8 cellular contexts compared by ENCODE assay signal in the genomic region with DNA sequence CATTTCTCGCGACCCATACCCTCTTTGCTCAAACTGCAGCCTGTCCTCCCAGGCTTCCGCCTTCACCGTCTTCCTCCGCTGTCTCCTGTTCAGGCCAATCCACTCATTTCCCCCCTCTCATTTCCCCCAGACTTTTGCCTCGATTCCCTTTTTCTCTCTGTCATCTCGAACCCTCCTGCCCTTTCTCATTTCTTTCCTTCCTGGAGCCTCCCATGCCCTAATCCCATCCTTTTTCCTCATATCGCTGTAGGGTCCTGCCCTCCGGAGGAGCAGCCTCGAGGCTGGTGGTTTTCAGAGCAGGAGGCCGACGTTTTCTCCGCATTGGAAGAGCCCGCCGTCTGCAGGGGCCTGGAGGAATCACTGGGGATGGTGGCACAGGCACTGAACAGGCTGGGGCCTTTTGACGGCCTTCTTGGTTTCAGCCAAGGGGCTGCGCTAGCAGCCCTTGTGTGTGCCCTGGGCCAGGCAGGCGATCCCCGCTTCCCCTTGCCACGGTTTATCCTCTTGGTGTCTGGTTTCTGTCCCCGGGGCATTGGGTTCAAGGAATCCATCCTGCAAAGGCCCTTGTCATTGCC. TPM values are rescaled to one million over a fixed set of nuclear protein-coding genes. Genes with fewer than 3 reads are reported as not detected.
DNase-seq lines count a peak whose midpoint lies in the region; ATAC-seq and TF ChIP-seq lines count a peak whose summit lies in the region.

No MANE protein-coding gene starts in this region.

- H3K4me3 ChIP-seq in left lung (peak overlapping the region; percentile 69 to 80), thoracic aorta (peak overlapping the region; percentile 92)

- H3K9me3 Mint-ChIP-seq in MCF 10A (ENCODE audit: unreplicated experiment) = no peaks in the 10 kb centered on the region

- ATAC-seq in left lung = peak; percentile 6
- no peak for ATAC-seq in thoracic aorta (ENCODE audit: insufficient number of reproducible peaks, low FRiP score, low read depth)

- H3K27me3 ChIP-seq in left lung = no peaks in the 10 kb centered on the region
- no peaks in the 10 kb centered on the region for H3K27me3 ChIP-seq in thoracic aorta (replicated peaks; ENCODE audit: insufficient read depth)

- POLR2A ChIA-PET in MCF 10A (lab: Yijun Ruan, JAX) = interaction anchor here (0.6 to 2.2 kb wide), 6 partner anchors 14 to 592 kb away, joined by 3 to 7 read pairs (median 5); a partner anchor contains a TSS

- H3K36me3 Mint-ChIP-seq in MCF 10A (ENCODE audit: insufficient read depth, unreplicated experiment) = peaks cover 43% of the 10 kb centered on the region

- H3K4me1 ChIP-seq in left lung (peaks cover 0 to 33% of the 10 kb centered on the region in 2 donors), thoracic aorta (ENCODE audit: control insufficient read depth in 1 of 2, low read depth in 2 of 2) (peaks cover 10 to 29% of the 10 kb centered on the region in 2 donors)

- BruUV-seq in MCF 10A (replicated peaks; lab: Mats Ljungman, UMichigan) = no TSS peak

- peak overlapping the region; percentile 99 for H3K4me3 Mint-ChIP-seq in MCF 10A (ENCODE audit: unreplicated experiment)

- peaks cover 15% of the 10 kb centered on the region for H3K4me1 Mint-ChIP-seq in MCF 10A (ENCODE audit: insufficient read depth, unreplicated experiment)

- H3K27ac Mint-ChIP-seq in MCF 10A (ENCODE audit: low read depth, unreplicated experiment) = peak overlapping the region; percentile 98

- CTCF ChIA-PET in MCF 10A (lab: Yijun Ruan, JAX) = interaction anchor here (0.6 to 2.6 kb wide), 3 partner anchors 15 to 357 kb away, joined by 3 to 17 read pairs (median 3); no protein-coding TSS in a partner anchor

- peak; percentile 59 for DNase-seq in Daoy (ENCODE audit: low read depth)
- peak; percentile 31 to 54 for DNase-seq in NCI-H1930 (lab: John Stamatoyannopoulos, UW)
- no peak for DNase-seq in MCF 10A (ENCODE audit: unreplicated experiment)
- peak in 1 of 2 donors; percentile 64 for DNase-seq in left lung
- no peak for DNase-seq in thoracic aorta (ENCODE audit: low spot score)
- DNase-seq in foreskin melanocyte = no peak
- DNase-seq in RPMI8226 = no peak
- no peak for DNase-seq in occipital lobe (lab: John Stamatoyannopoulos, UW)

- peak overlapping the region; percentile 86 to 92 for H3K27ac ChIP-seq in left lung
- peak overlapping the region; percentile 70 to 83 for H3K27ac ChIP-seq in thoracic aorta

- intact Hi-C loops in MCF 10A (cut with micrococcal nuclease) = no loop called here
- intact Hi-C loops in left lung (cut with DNase I) = no loop called here

- TF ChIP-seq CTCF in MCF 10A (IDR thresholded peaks at IDR 0.05; ENCODE audit: unreplicated experiment) (no peak), left lung (IDR thresholded peaks at IDR 0.05) (no peak), thoracic aorta (IDR thresholded peaks at IDR 0.05) (no peak)

- H3K27me3 Mint-ChIP-seq in MCF 10A (ENCODE audit: insufficient read depth, unreplicated experiment) = no peaks in the 10 kb centered on the region

- H3K9me3 ChIP-seq in left lung (no peaks in the 10 kb centered on the region), thoracic aorta (no peaks in the 10 kb centered on the region)

- H3K36me3 ChIP-seq in left lung = peaks cover 0 to 35% of the 10 kb centered on the region in 2 donors
- no peaks in the 10 kb centered on the region for H3K36me3 ChIP-seq in thoracic aorta

RNA-seq across cellular contexts. Expression of a gene that starts 0.6 kb away (rescaled TPM):
- 83.3 and 93.3 TPM in 2 replicates for total RNA-seq in Daoy (2014; rRNA removed; shearing (Covaris generic))
- total RNA-seq in MCF 10A (2022) (28.8 and 33.5 TPM in 2 replicates), left lung (10 to 100 TPM; 26.1 to 28.7 TPM), thoracic aorta (10 to 100 TPM; 44.1 to 46.6 TPM), occipital lobe (15.8 TPM)

RNA-seq across cellular contexts. Expression of a gene that starts 12.5 kb away (rescaled TPM):
- total RNA-seq in Daoy (2014; rRNA removed; shearing (Covaris generic)) = 10.4 and 12.2 TPM in 2 replicates
- total RNA-seq in MCF 10A (2022) = 0.59 and 1.0 TPM in 2 replicates
- 10 to 100 TPM; 25.5 to 28.2 TPM for total RNA-seq in left lung
- 10 to 100 TPM; 38.3 to 53.9 TPM for total RNA-seq in thoracic aorta
- 3.1 TPM for total RNA-seq in occipital lobe

RNA-seq across cellular contexts. Expression of a gene that starts 12.5 kb away (rescaled TPM):
- 45.2 TPM in 2 replicates for total RNA-seq in Daoy (2014; rRNA removed; shearing (Covaris generic))
- 29.7 and 45.2 TPM in 2 replicates for total RNA-seq in MCF 10A (2022)
- 10 to 100 TPM; 30.7 to 36.0 TPM for total RNA-seq in left lung
- 10 to 100 TPM; 46.0 to 61.1 TPM for total RNA-seq in thoracic aorta
- total RNA-seq in occipital lobe = 20.7 TPM

RNA-seq across cellular contexts. Expression of a gene that starts 17.3 kb away (rescaled TPM):
- total RNA-seq in Daoy (2014; rRNA removed; shearing (Covaris generic)) = 0.83 TPM in 1 of 2 replicates, not detected in the other
- total RNA-seq in MCF 10A (2022) = 2.9 and 3.6 TPM in 2 replicates
- total RNA-seq in left lung = 1 to 10 TPM; 2.7 to 5.1 TPM
- total RNA-seq in thoracic aorta = 1 to 10 TPM; 5.4 to 8.0 TPM
- 25.0 TPM for total RNA-seq in occipital lobe

Comparison
In these comparisons a context has a peak if more than half of its experiments do, and no peak if none do; other contexts are left out.
1. DNase-seq: peak in Daoy (single experiment) and NCI-H1930 (2 of 2); none in MCF 10A (single experiment), thoracic aorta (single experiment), foreskin melanocyte (single experiment), RPMI8226 (single experiment) and occipital lobe (single experiment).